In the genomic region with DNA sequence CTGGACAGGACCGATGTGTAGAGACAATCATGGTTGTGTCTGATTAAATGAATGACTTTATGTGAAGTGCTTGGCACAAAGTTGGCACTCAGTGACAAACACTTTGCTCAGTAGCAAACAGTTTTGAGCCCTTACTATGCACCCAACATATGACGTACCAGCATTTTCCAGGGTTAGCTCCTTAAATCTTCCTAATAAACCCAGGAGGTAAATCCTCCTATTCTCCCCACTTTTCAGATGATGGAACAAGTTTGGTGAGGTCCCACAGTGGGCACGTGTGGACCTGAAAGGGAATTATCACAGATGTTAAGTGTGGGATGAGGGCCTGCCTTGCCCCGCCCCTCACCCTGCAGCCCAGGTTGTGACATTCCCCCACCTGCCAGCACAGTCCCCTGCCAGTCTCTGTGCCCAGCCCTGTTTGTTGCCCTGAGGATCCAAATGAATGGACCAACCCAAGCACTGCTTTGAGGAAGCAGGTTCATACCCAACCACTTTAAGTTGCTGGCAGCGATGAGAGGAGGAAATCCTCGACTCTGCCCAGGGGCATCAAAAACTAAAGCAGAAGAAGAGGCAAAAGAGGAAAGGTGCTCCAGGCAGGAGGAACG, we compare ENCODE assay signal across 2 cellular contexts.
TF ChIP-seq lines count a peak whose summit lies in the region.

No MANE protein-coding gene starts in this region.

TF ChIP-seq in HCT116, 20 proteins besides CTCF, POLR2A, EP300 and RAD21:
- no peak for TF ChIP-seq TCF7L2 (IDR thresholded peaks at IDR 0.05; ENCODE audit: borderline replicate concordance, extremely low read depth, insufficient read depth, insufficient read length)
- TF ChIP-seq, protein P1, sequence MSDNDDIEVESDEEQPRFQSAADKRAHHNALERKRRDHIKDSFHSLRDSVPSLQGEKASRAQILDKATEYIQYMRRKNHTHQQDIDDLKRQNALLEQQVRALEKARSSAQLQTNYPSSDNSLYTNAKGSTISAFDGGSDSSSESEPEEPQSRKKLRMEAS (IDR thresholded peaks at IDR 0.05) = no peak; the same call in 1 of the 2 replicates
- no peak for TF ChIP-seq POLR2AphosphoS5 (IDR thresholded peaks at IDR 0.05; ENCODE audit: low read depth, low read length)
- no peak for TF ChIP-seq CBX3 (IDR thresholded peaks at IDR 0.05; ENCODE audit: low read depth)
- no peak for TF ChIP-seq SRF (IDR thresholded peaks at IDR 0.05; ENCODE audit: low read depth)
- TF ChIP-seq EZH2 (IDR thresholded peaks at IDR 0.05) = no peak
- TF ChIP-seq EZH2phosphoT487 (IDR thresholded peaks at IDR 0.05; ENCODE audit: borderline replicate concordance) = no peak
- TF ChIP-seq, protein P2, sequence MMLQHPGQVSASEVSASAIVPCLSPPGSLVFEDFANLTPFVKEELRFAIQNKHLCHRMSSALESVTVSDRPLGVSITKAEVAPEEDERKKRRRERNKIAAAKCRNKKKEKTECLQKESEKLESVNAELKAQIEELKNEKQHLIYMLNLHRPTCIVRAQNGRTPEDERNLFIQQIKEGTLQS (IDR thresholded peaks at IDR 0.05) = no peak
- TF ChIP-seq ELF1 (IDR thresholded peaks at IDR 0.05; ENCODE audit: borderline replicate concordance, low read depth) = no peak
- no peak for TF ChIP-seq JUND (IDR thresholded peaks at IDR 0.05)
- no peak for TF ChIP-seq FOSL1 (IDR thresholded peaks at IDR 0.05; ENCODE audit: low read depth)
- TF ChIP-seq SIN3A (IDR thresholded peaks at IDR 0.05; ENCODE audit: low read depth) = no peak
- TF ChIP-seq, protein P3, sequence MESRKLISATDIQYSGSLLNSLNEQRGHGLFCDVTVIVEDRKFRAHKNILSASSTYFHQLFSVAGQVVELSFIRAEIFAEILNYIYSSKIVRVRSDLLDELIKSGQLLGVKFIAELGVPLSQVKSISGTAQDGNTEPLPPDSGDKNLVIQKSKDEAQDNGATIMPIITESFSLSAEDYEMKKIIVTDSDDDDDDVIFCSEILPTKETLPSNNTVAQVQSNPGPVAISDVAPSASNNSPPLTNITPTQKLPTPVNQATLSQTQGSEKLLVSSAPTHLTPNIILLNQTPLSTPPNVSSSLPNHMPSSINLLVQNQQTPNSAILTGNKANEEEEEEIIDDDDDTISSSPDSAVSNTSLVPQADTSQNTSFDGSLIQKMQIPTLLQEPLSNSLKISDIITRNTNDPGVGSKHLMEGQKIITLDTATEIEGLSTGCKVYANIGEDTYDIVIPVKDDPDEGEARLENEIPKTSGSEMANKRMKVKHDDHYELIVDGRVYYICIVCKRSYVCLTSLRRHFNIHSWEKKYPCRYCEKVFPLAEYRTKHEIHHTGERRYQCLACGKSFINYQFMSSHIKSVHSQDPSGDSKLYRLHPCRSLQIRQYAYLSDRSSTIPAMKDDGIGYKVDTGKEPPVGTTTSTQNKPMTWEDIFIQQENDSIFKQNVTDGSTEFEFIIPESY (IDR thresholded peaks at IDR 0.05; ENCODE audit: extremely low read depth, insufficient replicate concordance, low read length) = no peak
- no peak for TF ChIP-seq SP1 (IDR thresholded peaks at IDR 0.05; ENCODE audit: low read depth)
- TF ChIP-seq, protein P4, sequence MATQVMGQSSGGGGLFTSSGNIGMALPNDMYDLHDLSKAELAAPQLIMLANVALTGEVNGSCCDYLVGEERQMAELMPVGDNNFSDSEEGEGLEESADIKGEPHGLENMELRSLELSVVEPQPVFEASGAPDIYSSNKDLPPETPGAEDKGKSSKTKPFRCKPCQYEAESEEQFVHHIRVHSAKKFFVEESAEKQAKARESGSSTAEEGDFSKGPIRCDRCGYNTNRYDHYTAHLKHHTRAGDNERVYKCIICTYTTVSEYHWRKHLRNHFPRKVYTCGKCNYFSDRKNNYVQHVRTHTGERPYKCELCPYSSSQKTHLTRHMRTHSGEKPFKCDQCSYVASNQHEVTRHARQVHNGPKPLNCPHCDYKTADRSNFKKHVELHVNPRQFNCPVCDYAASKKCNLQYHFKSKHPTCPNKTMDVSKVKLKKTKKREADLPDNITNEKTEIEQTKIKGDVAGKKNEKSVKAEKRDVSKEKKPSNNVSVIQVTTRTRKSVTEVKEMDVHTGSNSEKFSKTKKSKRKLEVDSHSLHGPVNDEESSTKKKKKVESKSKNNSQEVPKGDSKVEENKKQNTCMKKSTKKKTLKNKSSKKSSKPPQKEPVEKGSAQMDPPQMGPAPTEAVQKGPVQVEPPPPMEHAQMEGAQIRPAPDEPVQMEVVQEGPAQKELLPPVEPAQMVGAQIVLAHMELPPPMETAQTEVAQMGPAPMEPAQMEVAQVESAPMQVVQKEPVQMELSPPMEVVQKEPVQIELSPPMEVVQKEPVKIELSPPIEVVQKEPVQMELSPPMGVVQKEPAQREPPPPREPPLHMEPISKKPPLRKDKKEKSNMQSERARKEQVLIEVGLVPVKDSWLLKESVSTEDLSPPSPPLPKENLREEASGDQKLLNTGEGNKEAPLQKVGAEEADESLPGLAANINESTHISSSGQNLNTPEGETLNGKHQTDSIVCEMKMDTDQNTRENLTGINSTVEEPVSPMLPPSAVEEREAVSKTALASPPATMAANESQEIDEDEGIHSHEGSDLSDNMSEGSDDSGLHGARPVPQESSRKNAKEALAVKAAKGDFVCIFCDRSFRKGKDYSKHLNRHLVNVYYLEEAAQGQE (IDR thresholded peaks at IDR 0.05; ENCODE audit: low read depth) = no peak
- no peak for TF ChIP-seq ZNF274 (IDR thresholded peaks at IDR 0.05; ENCODE audit: low read depth, low read length)
- TF ChIP-seq YY1 (IDR thresholded peaks at IDR 0.05; ENCODE audit: extremely low read depth, insufficient replicate concordance, low read depth, low read length) = no peak
- no peak for TF ChIP-seq CEBPB (IDR thresholded peaks at IDR 0.05; ENCODE audit: low read depth)
- no peak for TF ChIP-seq EGR1 (IDR thresholded peaks at IDR 0.05; ENCODE audit: low read depth)
- no peak for TF ChIP-seq ZFX (IDR thresholded peaks at IDR 0.05)

TF ChIP-seq in SK-N-SH, 30 proteins besides CTCF, POLR2A, EP300 and RAD21:
- no peak for TF ChIP-seq RFX5 (IDR thresholded peaks at IDR 0.05; ENCODE audit: low read length)
- no peak for TF ChIP-seq GABPA (IDR thresholded peaks at IDR 0.05; ENCODE audit: low read depth)
- TF ChIP-seq, protein P3 (IDR thresholded peaks at IDR 0.05; ENCODE audit: borderline replicate concordance, low read depth) = no peak
- no peak for TF ChIP-seq POLR2AphosphoS5 (IDR thresholded peaks at IDR 0.05; ENCODE audit: low read depth, low read length)
- no peak for TF ChIP-seq FOXJ3 (CRISPR knock-in tag; IDR thresholded peaks at IDR 0.05)
- no peak for TF ChIP-seq FOSL2 (IDR thresholded peaks at IDR 0.05; ENCODE audit: borderline replicate concordance, low read depth)
- no peak for TF ChIP-seq RXRA (IDR thresholded peaks at IDR 0.05; ENCODE audit: borderline replicate concordance, low read depth)
- no peak for TF ChIP-seq MEF2A (IDR thresholded peaks at IDR 0.05; ENCODE audit: borderline replicate concordance, low read depth)
- TF ChIP-seq NRF1 (IDR thresholded peaks at IDR 0.05; ENCODE audit: low read depth, low read length) = no peak
- TF ChIP-seq, protein P5, sequence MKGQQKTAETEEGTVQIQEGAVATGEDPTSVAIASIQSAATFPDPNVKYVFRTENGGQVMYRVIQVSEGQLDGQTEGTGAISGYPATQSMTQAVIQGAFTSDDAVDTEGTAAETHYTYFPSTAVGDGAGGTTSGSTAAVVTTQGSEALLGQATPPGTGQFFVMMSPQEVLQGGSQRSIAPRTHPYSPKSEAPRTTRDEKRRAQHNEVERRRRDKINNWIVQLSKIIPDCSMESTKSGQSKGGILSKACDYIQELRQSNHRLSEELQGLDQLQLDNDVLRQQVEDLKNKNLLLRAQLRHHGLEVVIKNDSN (IDR thresholded peaks at IDR 0.05; ENCODE audit: borderline replicate concordance, low read depth) = no peak
- no peak for TF ChIP-seq TAF1 (IDR thresholded peaks at IDR 0.05; ENCODE audit: borderline replicate concordance, low read depth, low read length)
- TF ChIP-seq FOXM1 (IDR thresholded peaks at IDR 0.05; ENCODE audit: low read depth) = no peak
- TF ChIP-seq CHD2 (IDR thresholded peaks at IDR 0.05; ENCODE audit: low read length, partially characterized antibody) = no peak
- no peak for TF ChIP-seq EZH2phosphoT487 (IDR thresholded peaks at IDR 0.05; ENCODE audit: borderline replicate concordance, low read depth)
- TF ChIP-seq, protein P6, sequence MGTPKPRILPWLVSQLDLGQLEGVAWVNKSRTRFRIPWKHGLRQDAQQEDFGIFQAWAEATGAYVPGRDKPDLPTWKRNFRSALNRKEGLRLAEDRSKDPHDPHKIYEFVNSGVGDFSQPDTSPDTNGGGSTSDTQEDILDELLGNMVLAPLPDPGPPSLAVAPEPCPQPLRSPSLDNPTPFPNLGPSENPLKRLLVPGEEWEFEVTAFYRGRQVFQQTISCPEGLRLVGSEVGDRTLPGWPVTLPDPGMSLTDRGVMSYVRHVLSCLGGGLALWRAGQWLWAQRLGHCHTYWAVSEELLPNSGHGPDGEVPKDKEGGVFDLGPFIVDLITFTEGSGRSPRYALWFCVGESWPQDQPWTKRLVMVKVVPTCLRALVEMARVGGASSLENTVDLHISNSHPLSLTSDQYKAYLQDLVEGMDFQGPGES (IDR thresholded peaks at IDR 0.05; ENCODE audit: low read depth, low read length) = no peak
- no peak for TF ChIP-seq YY1 (IDR thresholded peaks at IDR 0.05; ENCODE audit: low read depth)
- TF ChIP-seq TCF12 (IDR thresholded peaks at IDR 0.05) = no peak
- TF ChIP-seq, protein P1 (IDR thresholded peaks at IDR 0.05; ENCODE audit: low read depth) = no peak
- TF ChIP-seq NFIC (IDR thresholded peaks at IDR 0.05; ENCODE audit: borderline replicate concordance) = no peak
- TF ChIP-seq GATA2 (CRISPR knock-in tag; IDR thresholded peaks at IDR 0.05) = no peak
